Comparison of ENCODE assay signal across 12 cellular contexts in genomic region chr4:132332932-132333722, GRCh38.
DNase-seq lines count a peak whose midpoint lies in the region; ATAC-seq and TF ChIP-seq lines count a peak whose summit lies in the region.
"Had no signal": no experiment of that assay in that cellular context is flagged by ENCODE, and none has a peak within 500 bp of the region (broad histone marks: within the 10 kb centered on the region; RNA-seq: fewer than 3 reads in every experiment).

No MANE protein-coding gene starts in this region.

- H3K4me1 Mint-ChIP-seq in neural crest cell = no peaks in the 10 kb centered on the region
- no peaks in the 10 kb centered on the region for H3K4me1 Mint-ChIP-seq in naive thymus-derived CD4-positive, alpha-beta T cell
- H3K4me1 Mint-ChIP-seq: naive thymus-derived CD8-positive, alpha-beta T cell had no signal

- intact Hi-C loops in naive thymus-derived CD4-positive, alpha-beta T cell (cut with micrococcal nuclease) = no loop called here

- no peaks in the 10 kb centered on the region for H3K9me3 Mint-ChIP-seq in neural crest cell
- H3K9me3 Mint-ChIP-seq in naive thymus-derived CD4-positive, alpha-beta T cell = peaks cover 0 to 11% (median 2%) of the 10 kb centered on the region in 11 donors
- H3K9me3 Mint-ChIP-seq: dendritic cell treated with granulocyte-macrophage colony-stimulating factor and Interleukin-4, amounts not matched to agents 40 ng/mL and 50 ng/mL, for 4 days had no signal

- no peaks in the 10 kb centered on the region for H3K9me3 ChIP-seq in naive thymus-derived CD4-positive, alpha-beta T cell (ENCODE audit: control insufficient read depth in 2 of 3, low read length in 3 of 3)

- POLR2A ChIA-PET in naive thymus-derived CD4-positive, alpha-beta T cell (lab: Charles Lee) = no interaction called here

- no peaks in the 10 kb centered on the region for H3K27me3 Mint-ChIP-seq in neural crest cell (ENCODE audit: low read depth)
- H3K27me3 Mint-ChIP-seq in naive thymus-derived CD4-positive, alpha-beta T cell = no peaks in the 10 kb centered on the region
- H3K27me3 Mint-ChIP-seq: dendritic cell treated with granulocyte-macrophage colony-stimulating factor and Interleukin-4, amounts not matched to agents 40 ng/mL and 50 ng/mL, for 4 days; naive thymus-derived CD8-positive, alpha-beta T cell had no signal

- no peak overlapping the region for H3K27ac Mint-ChIP-seq in neural crest cell (ENCODE audit: unreplicated experiment)
- H3K27ac Mint-ChIP-seq in naive thymus-derived CD4-positive, alpha-beta T cell = no peak overlapping the region
- H3K27ac Mint-ChIP-seq: dendritic cell treated with granulocyte-macrophage colony-stimulating factor and Interleukin-4, amounts not matched to agents 40 ng/mL and 50 ng/mL, for 4 days; naive thymus-derived CD8-positive, alpha-beta T cell; T-helper 2 cell treated with Interferon-gamma antibody and Interleukin-4, amounts not matched to agents 5 μg/mL and 100 μg/mL, for 36 hours had no signal

- no peak for ATAC-seq in naive thymus-derived CD4-positive, alpha-beta T cell
- ATAC-seq: naive thymus-derived CD8-positive, alpha-beta T cell had no signal

- H3K36me3 ChIP-seq in naive thymus-derived CD4-positive, alpha-beta T cell (ENCODE audit: control insufficient read depth in 2 of 3, insufficient read depth in 3 of 3, low read length in 3 of 3) = no peaks in the 10 kb centered on the region

- H3K27me3 ChIP-seq in naive thymus-derived CD4-positive, alpha-beta T cell (ENCODE audit: control insufficient read depth in 2 of 2, insufficient read depth in 2 of 2, low read length in 2 of 2) = no peaks in the 10 kb centered on the region

- no peaks in the 10 kb centered on the region for H3K36me3 Mint-ChIP-seq in neural crest cell (ENCODE audit: low read depth)
- no peaks in the 10 kb centered on the region for H3K36me3 Mint-ChIP-seq in naive thymus-derived CD4-positive, alpha-beta T cell
- H3K36me3 Mint-ChIP-seq: naive thymus-derived CD8-positive, alpha-beta T cell had no signal

- TF ChIP-seq CTCF in GM12874 (IDR thresholded peaks at IDR 0.05; ENCODE audit: insufficient read depth, low read depth, low read length) (0 out of 2 replicates have a peak, but pooled peaks have one; percentile 6), cardiac fibroblast (IDR thresholded peaks at IDR 0.05; ENCODE audit: low read depth, low read length) (no peak), neural crest cell (conservative IDR thresholded peaks at IDR 0.05) (peak; percentile 59)

- DNase-seq in NCI-H226 = peak; percentile 1
- peak; percentile 1 to 11 for DNase-seq in cardiac fibroblast (ENCODE audit: low read depth in 2 of 2)
- no peak for DNase-seq in neural crest cell (ENCODE audit: low read depth, low spot score)
- no peak for DNase-seq in NK-92 treated with Interleukin-12 subunit alpha and Interleukin-12 subunit beta, amount 100 ng/mL, for 24 hours (lab: John Stamatoyannopoulos, UW)
- DNase-seq in naive thymus-derived CD4-positive, alpha-beta T cell = no peak
- DNase-seq in activated CD8-positive, alpha-beta memory T cell treated with anti-CD3 and anti-CD28 coated beads, Interleukin-2, amount 50 U/mL, for 48 hours = no peak
- DNase-seq: naive thymus-derived CD8-positive, alpha-beta T cell; NCI-H510A; stimulated activated CD4-positive, alpha-beta T cell treated with anti-CD3 and anti-CD28 coated beads, Interleukin-1b, Interleukin-23, amount 100 ng/mL, for 48 hours had no signal

- CTCF ChIA-PET in naive thymus-derived CD4-positive, alpha-beta T cell (lab: Charles Lee) = no interaction called here

- no peak overlapping the region for H3K4me3 ChIP-seq in cardiac fibroblast (replicated peaks in 1 of 2; ENCODE audit: low read depth in 2 of 2, low read length in 2 of 2)
- no peak overlapping the region for H3K4me3 ChIP-seq in naive thymus-derived CD4-positive, alpha-beta T cell (ENCODE audit: low read length)

- H3K4me1 ChIP-seq in naive thymus-derived CD4-positive, alpha-beta T cell (ENCODE audit: control insufficient read depth in 2 of 2, insufficient read depth in 2 of 2, low read length in 2 of 2) = no peaks in the 10 kb centered on the region

- H3K4me3 Mint-ChIP-seq in neural crest cell = no peak overlapping the region
- no peak overlapping the region for H3K4me3 Mint-ChIP-seq in naive thymus-derived CD4-positive, alpha-beta T cell
- H3K4me3 Mint-ChIP-seq: dendritic cell treated with granulocyte-macrophage colony-stimulating factor and Interleukin-4, amounts not matched to agents 40 ng/mL and 50 ng/mL, for 4 days; naive thymus-derived CD8-positive, alpha-beta T cell; T-helper 2 cell treated with Interferon-gamma antibody and Interleukin-4, amounts not matched to agents 5 μg/mL and 100 μg/mL, for 36 hours had no signal

- no peak overlapping the region for H3K27ac ChIP-seq in naive thymus-derived CD4-positive, alpha-beta T cell (ENCODE audit: low read depth, low read length)

Comparison
In these comparisons a context has a peak if more than half of its experiments do, and no peak if none do; other contexts are left out.
1. DNase-seq: peak in NCI-H226 (single experiment) and cardiac fibroblast (2 of 2); none in neural crest cell (single experiment), NK-92 treated with Interleukin-12 subunit alpha and Interleukin-12 subunit beta, amount 100 ng/mL, for 24 hours (single experiment), naive thymus-derived CD4-positive, alpha-beta T cell (0 of 9) and activated CD8-positive, alpha-beta memory T cell treated with anti-CD3 and anti-CD28 coated beads, Interleukin-2, amount 50 U/mL, for 48 hours (single experiment).